Comparison of ENCODE assay signal across 22 cellular contexts in the genomic region with DNA sequence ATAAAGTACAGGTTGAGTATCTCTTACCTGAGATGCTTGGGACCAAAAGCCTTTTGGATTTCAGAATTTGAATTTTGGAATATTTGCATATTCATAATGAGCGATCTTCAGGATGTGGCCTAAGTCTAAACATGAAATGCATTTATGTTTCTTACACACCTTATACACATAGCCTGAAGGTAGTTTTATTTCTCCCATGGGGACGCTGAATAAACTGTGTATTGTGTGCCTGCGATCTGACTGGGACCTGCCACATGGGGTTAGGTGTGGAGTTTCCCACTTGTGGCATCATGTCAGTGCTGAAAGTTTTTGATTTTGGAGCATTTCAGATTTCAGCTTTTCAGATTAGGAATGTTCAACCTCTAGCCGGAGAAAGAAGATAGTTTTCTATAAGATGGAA.
"Had no signal": no experiment of that assay in that cellular context is flagged by ENCODE, and none has a peak within 500 bp of the region (broad histone marks: within the 10 kb centered on the region; RNA-seq: fewer than 3 reads in every experiment).

No MANE protein-coding gene starts in this region.

- H3K36me3 Mint-ChIP-seq: natural killer cell; stimulated activated effector memory CD8-positive, alpha-beta T cell treated with anti-CD3 and anti-CD28 coated beads, Interleukin-12 subunit alpha, Interleukin-12 subunit beta, amount 100 ng/mL, for 72 hours had no signal

- H3K27ac Mint-ChIP-seq: effector memory CD8-positive, alpha-beta T cell; natural killer cell; stimulated activated effector memory CD8-positive, alpha-beta T cell treated with anti-CD3 and anti-CD28 coated beads, Interleukin-12 subunit alpha, Interleukin-12 subunit beta, amount 100 ng/mL, for 72 hours; stimulated activated naive CD8-positive, alpha-beta T cell treated with anti-CD3 and anti-CD28 coated beads, Interleukin-15, Interleukin-2, amounts not matched to agents 100 ng/mL and 50 ng/mL, for 24 hours had no signal

- H3K27me3 Mint-ChIP-seq: effector memory CD8-positive, alpha-beta T cell; stimulated activated naive CD8-positive, alpha-beta T cell treated with anti-CD3 and anti-CD28 coated beads, Interleukin-15, Interleukin-2, amounts not matched to agents 100 ng/mL and 50 ng/mL, for 24 hours had no signal

- ATAC-seq: effector memory CD8-positive, alpha-beta T cell; lower lobe of right lung; natural killer cell; right cardiac atrium; stimulated activated effector memory CD8-positive, alpha-beta T cell treated with anti-CD3 and anti-CD28 coated beads, Interleukin-12 subunit alpha, Interleukin-12 subunit beta, amount 100 ng/mL, for 72 hours; upper lobe of right lung had no signal

- DNase-seq: cortex of kidney; effector memory CD8-positive, alpha-beta T cell; erythroblast; esophagus squamous epithelium; foreskin melanocyte; left ventricle myocardium superior; lower lobe of right lung; natural killer cell; occipital lobe; ovary; posterior cingulate gyrus; right cardiac atrium; sigmoid colon; stimulated activated CD4-positive, alpha-beta T cell treated with anti-CD3 and anti-CD28 coated beads, Interleukin-2, amount 100 ng/mL, for 24 hours; stimulated activated CD4-positive, alpha-beta T cell treated with anti-CD3 and anti-CD28 coated beads, Interleukin-4, amount 100 ng/mL, for 24 hours; transverse colon; upper lobe of right lung; uterus had no signal

- H3K4me1 Mint-ChIP-seq: natural killer cell; stimulated activated effector memory CD8-positive, alpha-beta T cell treated with anti-CD3 and anti-CD28 coated beads, Interleukin-12 subunit alpha, Interleukin-12 subunit beta, amount 100 ng/mL, for 72 hours had no signal

- H3K9me3 Mint-ChIP-seq: effector memory CD8-positive, alpha-beta T cell; natural killer cell; stimulated activated naive CD8-positive, alpha-beta T cell treated with anti-CD3 and anti-CD28 coated beads, Interleukin-15, Interleukin-2, amounts not matched to agents 100 ng/mL and 50 ng/mL, for 24 hours had no signal

- H3K4me3 Mint-ChIP-seq: effector memory CD8-positive, alpha-beta T cell; natural killer cell; stimulated activated effector memory CD8-positive, alpha-beta T cell treated with anti-CD3 and anti-CD28 coated beads, Interleukin-12 subunit alpha, Interleukin-12 subunit beta, amount 100 ng/mL, for 72 hours; stimulated activated naive CD8-positive, alpha-beta T cell treated with anti-CD3 and anti-CD28 coated beads, Interleukin-15, Interleukin-2, amounts not matched to agents 100 ng/mL and 50 ng/mL, for 24 hours had no signal

- FAIRE-seq: endometrium, keratinocyte had no signal
